ENCODE assay signal across 28 cellular contexts in genomic region chr13:85099245-85099644, GRCh38.
"Had no signal": no experiment of that assay in that cellular context is flagged by ENCODE, and none has a peak within 500 bp of the region (broad histone marks: within the 10 kb centered on the region; RNA-seq: fewer than 3 reads in every experiment).

No MANE protein-coding gene starts in this region.

- H3K36me3 ChIP-seq: neural progenitor cell, ovary, sigmoid colon, stomach, thoracic aorta, thyroid gland, tibial nerve, upper lobe of left lung, vagina had no signal

- ATAC-seq: natural killer cell; psoas muscle; right cardiac atrium; stimulated activated effector memory CD8-positive, alpha-beta T cell treated with anti-CD3 and anti-CD28 coated beads, Interleukin-12 subunit alpha, Interleukin-12 subunit beta, amount 100 ng/mL, for 72 hours; stimulated activated naive B cell treated with anti-CD40 and anti-IgM and Interleukin-4, amounts not matched to agents 10 μg/mL and 1 μg/mL and 100 μg/mL, for 72 hours had no signal

- H3K27ac Mint-ChIP-seq: natural killer cell; nephron; neural progenitor cell; progenitor cell of endocrine pancreas; stimulated activated effector memory CD8-positive, alpha-beta T cell treated with anti-CD3 and anti-CD28 coated beads, Interleukin-12 subunit alpha, Interleukin-12 subunit beta, amount 100 ng/mL, for 72 hours; stimulated activated naive B cell treated with anti-CD40 and anti-IgM and Interleukin-4, amounts not matched to agents 10 μg/mL and 1 μg/mL and 100 μg/mL, for 72 hours; stimulated activated naive CD8-positive, alpha-beta T cell treated with anti-CD3 and anti-CD28 coated beads, Interleukin-15, Interleukin-2, amounts not matched to agents 100 ng/mL and 50 ng/mL, for 24 hours had no signal

- H3K4me3 Mint-ChIP-seq: natural killer cell; nephron; neural progenitor cell; stimulated activated effector memory CD8-positive, alpha-beta T cell treated with anti-CD3 and anti-CD28 coated beads, Interleukin-12 subunit alpha, Interleukin-12 subunit beta, amount 100 ng/mL, for 72 hours; stimulated activated naive B cell treated with anti-CD40 and anti-IgM and Interleukin-4, amounts not matched to agents 10 μg/mL and 1 μg/mL and 100 μg/mL, for 72 hours; stimulated activated naive CD8-positive, alpha-beta T cell treated with anti-CD3 and anti-CD28 coated beads, Interleukin-15, Interleukin-2, amounts not matched to agents 100 ng/mL and 50 ng/mL, for 24 hours had no signal

- FAIRE-seq: urothelium cell line had no signal

- H3K27me3 Mint-ChIP-seq: progenitor cell of endocrine pancreas; stimulated activated naive B cell treated with anti-CD40 and anti-IgM and Interleukin-4, amounts not matched to agents 10 μg/mL and 1 μg/mL and 100 μg/mL, for 72 hours; stimulated activated naive CD8-positive, alpha-beta T cell treated with anti-CD3 and anti-CD28 coated beads, Interleukin-15, Interleukin-2, amounts not matched to agents 100 ng/mL and 50 ng/mL, for 24 hours had no signal

- H3K79me2 ChIP-seq: parathyroid adenoma had no signal

- H3K36me3 Mint-ChIP-seq: neural progenitor cell; stimulated activated effector memory CD8-positive, alpha-beta T cell treated with anti-CD3 and anti-CD28 coated beads, Interleukin-12 subunit alpha, Interleukin-12 subunit beta, amount 100 ng/mL, for 72 hours; stimulated activated naive B cell treated with anti-CD40 and anti-IgM and Interleukin-4, amounts not matched to agents 10 μg/mL and 1 μg/mL and 100 μg/mL, for 72 hours had no signal

- H3K4me3 ChIP-seq: neural progenitor cell, ovary, psoas muscle, sigmoid colon, stomach, thoracic aorta, thyroid gland, tibial nerve, upper lobe of left lung, vagina had no signal

- H3K9ac ChIP-seq: neural progenitor cell, parathyroid adenoma had no signal

- H3K4me1 Mint-ChIP-seq: natural killer cell; neural progenitor cell; stimulated activated effector memory CD8-positive, alpha-beta T cell treated with anti-CD3 and anti-CD28 coated beads, Interleukin-12 subunit alpha, Interleukin-12 subunit beta, amount 100 ng/mL, for 72 hours; stimulated activated naive B cell treated with anti-CD40 and anti-IgM and Interleukin-4, amounts not matched to agents 10 μg/mL and 1 μg/mL and 100 μg/mL, for 72 hours had no signal

- DNase-seq: natural killer cell; occipital lobe; ovary; posterior cingulate gyrus; psoas muscle; right cardiac atrium; sigmoid colon; small intestine; stimulated activated CD4-positive, alpha-beta T cell treated with anti-CD3 and anti-CD28 coated beads, Interleukin-15, amount 100 ng/mL, for 24 hours; stimulated activated CD4-positive, alpha-beta T cell treated with anti-CD3 and anti-CD28 coated beads, Interleukin-2, amount 100 ng/mL, for 24 hours; stimulated activated CD4-positive, alpha-beta T cell treated with anti-CD3 and anti-CD28 coated beads, Interleukin-2, amount 100 ng/mL, for 48 hours; stimulated activated CD4-positive, alpha-beta T cell treated with anti-CD3 and anti-CD28 coated beads, Interleukin-4, amount 100 ng/mL, for 24 hours; stimulated activated naive B cell treated with anti-CD40 and anti-IgM and Interleukin-4, amounts not matched to agents 10 μg/mL and 1 μg/mL and 100 μg/mL, for 72 hours; stimulated activated naive CD4-positive, alpha-beta T cell treated with Interleukin-2 at 50 U/mL for 16 hours; stomach; thyroid gland; trophoblast cell; upper lobe of left lung had no signal

- H2AFZ ChIP-seq: neural progenitor cell, parathyroid adenoma had no signal

- H3K27me3 ChIP-seq: neural progenitor cell, ovary, sigmoid colon, stomach, thyroid gland, tibial nerve, upper lobe of left lung, vagina had no signal

- H3K27ac ChIP-seq: neural progenitor cell, ovary, parathyroid adenoma, psoas muscle, sigmoid colon, stomach, thoracic aorta, thyroid gland, tibial nerve, upper lobe of left lung, vagina had no signal

- H3K4me1 ChIP-seq: parathyroid adenoma, psoas muscle, sigmoid colon, stomach, thyroid gland, tibial nerve, upper lobe of left lung, vagina had no signal

- H3K9me3 ChIP-seq: ovary, thoracic aorta, thyroid gland, upper lobe of left lung, vagina had no signal

- H3K4me2 ChIP-seq: neural progenitor cell had no signal
